21 cellular contexts compared by ENCODE assay signal in the genomic region with DNA sequence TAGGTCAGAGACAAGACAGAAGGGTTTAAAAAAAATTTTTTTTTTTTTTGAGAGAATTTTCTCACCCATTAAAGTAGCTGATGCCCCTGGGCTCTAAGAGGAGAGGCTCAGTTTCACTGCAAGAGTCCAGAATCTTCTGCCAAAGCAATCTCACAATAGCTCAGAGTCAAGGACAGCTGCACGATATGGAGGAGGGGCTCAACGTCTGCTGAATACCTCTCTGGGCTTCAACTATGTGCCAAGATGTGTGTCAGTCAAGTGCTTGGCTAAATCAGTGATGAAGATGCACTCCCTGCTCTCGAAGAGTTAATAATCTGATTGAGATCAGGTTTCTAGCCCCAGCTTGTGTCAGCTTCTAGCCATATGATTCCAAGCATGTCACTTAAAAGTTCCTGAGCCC.
"Had no signal": no experiment of that assay in that cellular context is flagged by ENCODE, and none has a peak within 500 bp of the region (broad histone marks: within the 10 kb centered on the region; RNA-seq: fewer than 3 reads in every experiment).

No MANE protein-coding gene starts in this region.

- ATAC-seq: effector memory CD8-positive, alpha-beta T cell; sciatic nerve; stimulated activated effector memory CD8-positive, alpha-beta T cell treated with anti-CD3 and anti-CD28 coated beads, Interleukin-12 subunit alpha, Interleukin-12 subunit beta, amount 100 ng/mL, for 72 hours had no signal

- FAIRE-seq: endometrium, keratinocyte had no signal

- H3K9me3 ChIP-seq: esophagus squamous epithelium, right atrium auricular region, stomach, thyroid gland, vagina had no signal

- H3K4me3 ChIP-seq: esophagus squamous epithelium, lung, neural progenitor cell, right atrium auricular region, stomach, thyroid gland, vagina had no signal

- H3K27ac ChIP-seq: esophagus squamous epithelium, neural progenitor cell, parathyroid adenoma, right atrium auricular region, stomach, thyroid gland, vagina had no signal

- H3K4me1 ChIP-seq: parathyroid adenoma, thyroid gland had no signal

- H2AFZ ChIP-seq: neural progenitor cell, parathyroid adenoma had no signal

- H3K36me3 ChIP-seq: esophagus squamous epithelium, neural progenitor cell, right atrium auricular region, stomach, thyroid gland, vagina had no signal

- H3K9ac ChIP-seq: neural progenitor cell, parathyroid adenoma had no signal

- H3K27me3 ChIP-seq: esophagus squamous epithelium, neural progenitor cell, right atrium auricular region, stomach, thyroid gland, vagina had no signal

- H3K79me2 ChIP-seq: parathyroid adenoma had no signal

- DNase-seq: cortex of kidney; effector memory CD8-positive, alpha-beta T cell; erythroblast; esophagus squamous epithelium; foreskin melanocyte; hypothalamus; stimulated activated CD4-positive, alpha-beta T cell treated with anti-CD3 and anti-CD28 coated beads, Interleukin-2, amount 100 ng/mL, for 24 hours; stimulated activated CD4-positive, alpha-beta T cell treated with anti-CD3 and anti-CD28 coated beads, Interleukin-4, amount 100 ng/mL, for 24 hours; stimulated activated naive CD4-positive, alpha-beta T cell treated with Interleukin-2 at 50 U/mL for 16 hours; stomach; thyroid gland; trophoblast cell had no signal
